8 cellular contexts compared by ENCODE assay signal in genomic region chr6:131281471-131282270, GRCh38.
DNase-seq lines count a peak whose midpoint lies in the region; ATAC-seq and TF ChIP-seq lines count a peak whose summit lies in the region.

No MANE protein-coding gene starts in this region.

- DNase-seq in activated CD4-positive, alpha-beta T cell treated with anti-CD3 and anti-CD28 coated beads for 4 hours, result peak; percentile 50
- DNase-seq in dermis microvascular lymphatic vessel endothelial cell (ENCODE audit: low read depth in 2 of 2), result peak; percentile 43 to 87
- peak; percentile 18 for DNase-seq in nephron progenitor cell
- peak; percentile 34 for DNase-seq in testis
- no peak for DNase-seq in DMS153 (lab: John Stamatoyannopoulos, UW)

- peak overlapping the region; percentile 36 for H3K27ac Mint-ChIP-seq in nephron progenitor cell

- H3K4me3 Mint-ChIP-seq in nephron progenitor cell, result no peak overlapping the region

- peaks cover 4% of the 10 kb centered on the region for H3K27me3 Mint-ChIP-seq in nephron progenitor cell (ENCODE audit: low read depth, poor library complexity)

- no peaks in the 10 kb centered on the region for H3K36me3 ChIP-seq in testis (ENCODE audit: low read depth, missing control alignments)

- no peak overlapping the region for H3K4me3 ChIP-seq in testis

- H3K27ac ChIP-seq in testis, result no peak overlapping the region

- no peak for TF ChIP-seq POLR2A in testis (IDR thresholded peaks at IDR 0.05)

- peaks cover 25% of the 10 kb centered on the region for H3K4me1 Mint-ChIP-seq in nephron progenitor cell

- intact Hi-C loops in testis (cut with DNase I; ENCODE audit: low total_unique reads), result no loop called here

- TF ChIP-seq CTCF in nephron progenitor cell (IDR thresholded peaks at IDR 0.05) (no peak), testis (IDR thresholded peaks at IDR 0.05) (no peak)

- no peaks in the 10 kb centered on the region for H3K9me3 ChIP-seq in testis

- H3K36me3 Mint-ChIP-seq in nephron progenitor cell (ENCODE audit: low read depth), result peaks cover 7% of the 10 kb centered on the region

- H3K4me1 ChIP-seq in testis, result no peaks in the 10 kb centered on the region

- H3K9me3 Mint-ChIP-seq in nephron progenitor cell, result peaks cover 5% of the 10 kb centered on the region

- ATAC-seq in HG03135 (IDR thresholded peaks at IDR 0.05; ENCODE audit: unreplicated experiment) (peak; percentile 52), GM18858 (IDR thresholded peaks at IDR 0.05; ENCODE audit: unreplicated experiment) (no peak), HG02970 (IDR thresholded peaks at IDR 0.05; ENCODE audit: low FRiP score, unreplicated experiment) (no peak)

- no peaks in the 10 kb centered on the region for H3K27me3 ChIP-seq in testis

- WGBS in testis, 2 donors, result 55 to 64% methylated on average over 16 of the region's 16 CpGs
